2 cellular contexts compared by ENCODE assay signal in genomic region chr6:109050447-109051102, GRCh38.
A peak's percentile ranks its signal among the peaks of the same experiment; 100 is the strongest.
TF ChIP-seq lines count a peak whose summit lies in the region.

No MANE protein-coding gene starts in this region.

TF ChIP-seq in HepG2, 621 proteins besides CTCF, POLR2A, EP300 and RAD21 (continues in another document):
- TF ChIP-seq ZBTB1 (CRISPR knock-in tag; IDR thresholded peaks at IDR 0.05; ENCODE audit: borderline replicate concordance) (no peak), REPIN1 (CRISPR knock-in tag; IDR thresholded peaks at IDR 0.05; ENCODE audit: borderline replicate concordance, low read depth) (no peak), FLYWCH1 (CRISPR knock-in tag; IDR thresholded peaks at IDR 0.05) (no peak), ATF4 (CRISPR knock-in tag; IDR thresholded peaks at IDR 0.05) (peak in 1 of 2 experiments; percentile 65; a peak in 2 of 4 replicates), CEBPG (CRISPR knock-in tag; IDR thresholded peaks at IDR 0.05) (peak; percentile 55; the same call in 1 of the 2 replicates), ZNF484 (CRISPR knock-in tag; IDR thresholded peaks at IDR 0.05; ENCODE audit: borderline replicate concordance, low read depth) (no peak), DDIT3 (CRISPR knock-in tag; IDR thresholded peaks at IDR 0.05) (no peak), ZNF12 (CRISPR knock-in tag; IDR thresholded peaks at IDR 0.05) (no peak), FOXA3 (CRISPR knock-in tag; IDR thresholded peaks at IDR 0.05) (peak; percentile 48), ZFP62 (CRISPR knock-in tag; IDR thresholded peaks at IDR 0.05) (no peak), ZNF670 (CRISPR knock-in tag; IDR thresholded peaks at IDR 0.05; ENCODE audit: borderline replicate concordance) (no peak), RBAK (CRISPR knock-in tag; IDR thresholded peaks at IDR 0.05) (no peak), PAX8 (CRISPR knock-in tag; IDR thresholded peaks at IDR 0.05; ENCODE audit: borderline replicate concordance) (no peak), ARID5B (CRISPR knock-in tag; IDR thresholded peaks at IDR 0.05) (peak; percentile 84), RAD51 (IDR thresholded peaks at IDR 0.05; ENCODE audit: borderline replicate concordance) (no peak), ZNF207 (IDR thresholded peaks at IDR 0.05; ENCODE audit: borderline replicate concordance) (no peak), ELF4 (CRISPR knock-in tag; IDR thresholded peaks at IDR 0.05; ENCODE audit: borderline replicate concordance) (no peak), ZFP82 (CRISPR knock-in tag; IDR thresholded peaks at IDR 0.05; ENCODE audit: borderline replicate concordance) (no peak), GLMP (CRISPR knock-in tag; IDR thresholded peaks at IDR 0.05; ENCODE audit: borderline replicate concordance) (no peak), ONECUT2 (CRISPR knock-in tag; IDR thresholded peaks at IDR 0.05) (peak; percentile 96), PITX1 (CRISPR knock-in tag; IDR thresholded peaks at IDR 0.05) (peak; percentile 44; the same call in 1 of the 2 replicates), KLF15 (CRISPR knock-in tag; IDR thresholded peaks at IDR 0.05; ENCODE audit: borderline replicate concordance) (no peak), HOXA7 (CRISPR knock-in tag; IDR thresholded peaks at IDR 0.05) (no peak), ZNF615 (CRISPR knock-in tag; IDR thresholded peaks at IDR 0.05; ENCODE audit: borderline replicate concordance) (no peak), PPARG (CRISPR knock-in tag; conservative IDR thresholded peaks at IDR 0.05) (no peak), ASH2L (IDR thresholded peaks at IDR 0.05; ENCODE audit: insufficient read length, low read depth, low read length) (peak; percentile 15), MTA3 (CRISPR knock-in tag; IDR thresholded peaks at IDR 0.05) (no peak), ZNF331 (CRISPR knock-in tag; IDR thresholded peaks at IDR 0.05) (no peak)

TF ChIP-seq in WTC11, 78 proteins besides CTCF, POLR2A, EP300 and RAD21:
- TF ChIP-seq MYBL2 (CRISPR knock-in tag; IDR thresholded peaks at IDR 0.05) (no peak), GABPB1 (CRISPR knock-in tag; IDR thresholded peaks at IDR 0.05) (peak; percentile 32; the same call in 1 of the 2 replicates), PRDM15 (CRISPR knock-in tag; IDR thresholded peaks at IDR 0.05) (no peak)
